In genomic region chr5:41399840-41400239, GRCh38 we compare ENCODE assay signal across 8 cellular contexts.
"Had no signal": no experiment of that assay in that cellular context is flagged by ENCODE, and none has a peak within 500 bp of the region (broad histone marks: within the 10 kb centered on the region; RNA-seq: fewer than 3 reads in every experiment).

No MANE protein-coding gene starts in this region.

- H2AFZ ChIP-seq: GM23338 had no signal

- H3K4me2 ChIP-seq: GM23338, KMS-11 had no signal

- H3K27ac ChIP-seq: KMS-11 had no signal

- DNase-seq: H9, HCEC 1CT, KBM-7 had no signal

- ATAC-seq: GM23338 had no signal

- H3K4me3 ChIP-seq: GM23338 had no signal

- H3K9ac ChIP-seq: KMS-11 had no signal

- FAIRE-seq: H1, H54, HTR-8/SVneo had no signal
